Comparison of ENCODE assay signal across 10 cellular contexts in genomic region chr14:90698379-90698869, GRCh38.
DNase-seq lines count a peak whose midpoint lies in the region; ATAC-seq and TF ChIP-seq lines count a peak whose summit lies in the region.
"Had no signal": no experiment of that assay in that cellular context is flagged by ENCODE, and none has a peak within 500 bp of the region (broad histone marks: within the 10 kb centered on the region; RNA-seq: fewer than 3 reads in every experiment).

No MANE protein-coding gene starts in this region.

- peak overlapping the region; percentile 93 for H3K27ac ChIP-seq in muscle layer of colon (ENCODE audit: low read depth, low read length)

- no peak for ATAC-seq in GM18505 (IDR thresholded peaks at IDR 0.05; ENCODE audit: unreplicated experiment)

- no peak overlapping the region for H3K4me3 Mint-ChIP-seq in endothelial cell (ENCODE audit: unreplicated experiment)
- H3K4me3 Mint-ChIP-seq: B cell had no signal

- DNase-seq in ACHN = peak; percentile 78
- peak; percentile 85 for DNase-seq in NCI-H2107 (lab: John Stamatoyannopoulos, UW)
- DNase-seq in endothelial cell (ENCODE audit: low spot score) = peak; percentile 24
- no peak for DNase-seq in NCI-H2029 treated with DMSO at 0.1 percent for 48 hours (lab: John Stamatoyannopoulos, UW)
- DNase-seq in iPS-NIHi7 (ENCODE audit: extremely low spot score) = no peak
- DNase-seq in activated CD4-positive, alpha-beta T cell treated with anti-CD3 and anti-CD28 coated beads for 48 hours = no peak

- peaks cover 3% of the 10 kb centered on the region for H3K36me3 Mint-ChIP-seq in endothelial cell (ENCODE audit: low read depth, unreplicated experiment)

- H3K4me1 Mint-ChIP-seq in endothelial cell (ENCODE audit: unreplicated experiment) = peaks cover 64% of the 10 kb centered on the region

- no peaks in the 10 kb centered on the region for H3K9me3 ChIP-seq in muscle layer of colon (ENCODE audit: low read length)

- peaks cover 38% of the 10 kb centered on the region for H3K4me1 ChIP-seq in muscle layer of colon (ENCODE audit: insufficient read depth, low read length)

- H3K27me3 ChIP-seq in muscle layer of colon (ENCODE audit: control insufficient read depth in 1 of 2, insufficient read depth in 2 of 2, low read length in 2 of 2) = no peaks in the 10 kb centered on the region

- peak overlapping the region; percentile 68 for H3K27ac Mint-ChIP-seq in endothelial cell (ENCODE audit: unreplicated experiment)
- H3K27ac Mint-ChIP-seq: B cell had no signal

- H3K4me3 ChIP-seq in muscle layer of colon (ENCODE audit: low read depth in 1 of 2, low read length in 2 of 2) = no peak overlapping the region
- H3K4me3 ChIP-seq: lung had no signal

- no peak overlapping the region for H3K9ac ChIP-seq in muscle layer of colon (ENCODE audit: low read length)

- no peaks in the 10 kb centered on the region for H3K9me3 Mint-ChIP-seq in endothelial cell (ENCODE audit: unreplicated experiment)

- H3K36me3 ChIP-seq in muscle layer of colon (ENCODE audit: insufficient read depth, low read length) = no peaks in the 10 kb centered on the region

- in situ Hi-C loops in ACHN (cut with HindIII; ENCODE audit: low pct_ligation_motif_present, low pct_unique_long_range_greater_than_20kb, low sequenced_read_pairs) = no loop called here

- TF ChIP-seq POLR2A in GM18505 (IDR thresholded peaks at IDR 0.05; ENCODE audit: borderline replicate concordance, extremely low read depth, insufficient read depth, insufficient read length) = no peak

- TF ChIP-seq CTCF in endothelial cell (IDR thresholded peaks at IDR 0.05; ENCODE audit: unreplicated experiment) = no peak

- H3K27me3 Mint-ChIP-seq in endothelial cell (ENCODE audit: unreplicated experiment) = no peaks in the 10 kb centered on the region

Comparison
In these comparisons a context has a peak if more than half of its experiments do, and no peak if none do; other contexts are left out.
1. DNase-seq: peak in ACHN (single experiment), NCI-H2107 (single experiment) and endothelial cell (single experiment); none in NCI-H2029 treated with DMSO at 0.1 percent for 48 hours (single experiment), iPS-NIHi7 (single experiment) and activated CD4-positive, alpha-beta T cell treated with anti-CD3 and anti-CD28 coated beads for 48 hours (single experiment).